8 cellular contexts compared by ENCODE assay signal in genomic region chr1:155961937-155962336, GRCh38. TPM values are rescaled to one million over a fixed set of nuclear protein-coding genes. Genes with fewer than 3 reads are reported as not detected.
DNase-seq lines count a peak whose midpoint lies in the region; ATAC-seq and TF ChIP-seq lines count a peak whose summit lies in the region.

No MANE protein-coding gene starts in this region.

- H3K4me3 ChIP-seq in AG09309 (ENCODE audit: control insufficient read depth, low read depth, low read length) (no peak overlapping the region), HCT116 (replicated peaks in 1 of 2; ENCODE audit: low read depth in 1 of 2, low read length in 2 of 2) (peak overlapping the region; percentile 11 to 48; a peak in 3 of 4 replicates), right cardiac atrium (ENCODE audit: low read length) (no peak overlapping the region)

- peak; percentile 53 for TF ChIP-seq CTCF in AG09309 (IDR thresholded peaks at IDR 0.05; ENCODE audit: control insufficient read depth, insufficient read depth, low read depth, low read length, missing control alignments)
- TF ChIP-seq CTCF in HCT116 (IDR thresholded peaks at IDR 0.05 in 2 of 3, conservative IDR thresholded peaks at IDR 0.05 in 1 of 3; ENCODE audit: borderline replicate concordance in 1 of 3, insufficient read depth in 1 of 3, low read depth in 2 of 3, low read length in 2 of 3) = peak in 1 of 3 experiments; percentile 36; a peak in 1 of 6 replicates

- peaks cover 27 to 35% of the 10 kb centered on the region in 2 experiments; a peak in 3 of 4 replicates for H3K36me3 ChIP-seq in HCT116 (ENCODE audit: control insufficient read depth in 1 of 2, insufficient read depth in 2 of 2, low read length in 2 of 2)

- TF ChIP-seq POLR2A in HCT116 (IDR thresholded peaks at IDR 0.05; ENCODE audit: borderline replicate concordance, extremely low read depth, insufficient read depth, insufficient read length) = no peak

- ATAC-seq in HCT116 (peak; percentile 98), right cardiac atrium (peak; percentile 66 to 91)

- H3K4me1 ChIP-seq in HCT116 (ENCODE audit: control insufficient read depth in 1 of 2, insufficient read depth in 2 of 2, low read length in 2 of 2) = peaks cover 24 to 40% of the 10 kb centered on the region in 2 experiments
- H3K4me1 ChIP-seq in right cardiac atrium (ENCODE audit: control insufficient read depth, insufficient read depth, low read length) = peaks cover 6% of the 10 kb centered on the region

- no peak overlapping the region for H2AFZ ChIP-seq in HCT116 (ENCODE audit: low read depth, low read length, poor library complexity, severe bottlenecking)

- no peaks in the 10 kb centered on the region for H4K20me1 ChIP-seq in HCT116 (ENCODE audit: insufficient read depth)

- peak; percentile 83 for DNase-seq in AG09309 (ENCODE audit: low read depth)
- peak; percentile 92 for DNase-seq in HCT116 (ENCODE audit: low read depth, low spot score)
- DNase-seq in amniotic epithelial cell (ENCODE audit: low read depth) = peak; percentile 97
- DNase-seq in right cardiac atrium = peak; percentile 81 to 86 (median 83)
- peak in 9 of 49 donors; percentile 15 to 82 (median 36) for DNase-seq in substantia nigra (lab: John Stamatoyannopoulos, UW)
- DNase-seq in NCI-H187 (lab: John Stamatoyannopoulos, UW) = no peak
- DNase-seq in NCI-H510A treated with DMSO at 0.1 percent for 48 hours (lab: John Stamatoyannopoulos, UW) = no peak
- no peak for DNase-seq in NCI-H69 (lab: John Stamatoyannopoulos, UW)

- H3K9me3 ChIP-seq in HCT116 (ENCODE audit: control insufficient read depth in 1 of 2, insufficient read depth in 1 of 2, low read depth in 1 of 2, low read length in 2 of 2) (no peaks in the 10 kb centered on the region), right cardiac atrium (ENCODE audit: control insufficient read depth, low read length) (no peaks in the 10 kb centered on the region)

- H3K79me2 ChIP-seq in HCT116 (ENCODE audit: insufficient read depth, low read length) = peaks cover 7% of the 10 kb centered on the region; the same call in 1 of the 2 replicates

- 38% methylated on average over 14 of the region's 14 CpGs for WGBS in right cardiac atrium

- RAD21 ChIA-PET in HCT116 (lab: Charles Lee; ENCODE audit: low non-redundant PET in 1 of 2, low total read pairs in 2 of 2, uncharacterized antibody in 2 of 2, unreplicated experiment in 2 of 2) = interaction anchor here in 1 of 2 experiments (0.7 to 0.8 kb wide), 2 partner anchors 17 to 22 kb away, joined by 3 read pairs; no protein-coding TSS in a partner anchor

- H3K27me3 ChIP-seq in HCT116 (ENCODE audit: insufficient read depth, low read length) (no peaks in the 10 kb centered on the region), right cardiac atrium (ENCODE audit: control insufficient read depth, insufficient read depth) (no peaks in the 10 kb centered on the region)

- peak overlapping the region; percentile 83 for H3K4me2 ChIP-seq in HCT116 (ENCODE audit: low read length)

- POLR2A ChIA-PET in HCT116 (lab: Charles Lee) = interaction anchor here (0.6 to 3.0 kb wide), 6 partner anchors 12 to 22 kb away, joined by 3 to 28 read pairs (median 6); partner anchors contain the start of gene ARHGEF2

- peak overlapping the region; percentile 64 for H3K9ac ChIP-seq in HCT116 (ENCODE audit: low read length)

- intact Hi-C loops in HCT116 (cut with micrococcal nuclease) (loop anchor here (2.0 kb wide), 1 partner anchor 17 kb away; the partner anchor contains the start of gene ARHGEF2), right cardiac atrium (cut with DNase I) (no loop called here)

- TF ChIP-seq RAD21 in HCT116 (IDR thresholded peaks at IDR 0.05; ENCODE audit: low read depth) = peak; percentile 65

- BruUV-seq in HCT116 (replicated peaks; lab: Mats Ljungman, UMichigan) = no TSS peak

- CTCF ChIA-PET in HCT116 (lab: Charles Lee) = interaction anchor here (0.8 to 1.8 kb wide), 3 partner anchors 17 to 24 kb away, joined by 3 to 4 read pairs (median 3); no protein-coding TSS in a partner anchor

- peak overlapping the region; percentile 56 for H3K27ac ChIP-seq in HCT116 (ENCODE audit: low read depth, low read length)
- peak overlapping the region; percentile 21 for H3K27ac ChIP-seq in right cardiac atrium (ENCODE audit: low read length)
- peak overlapping the region; percentile 82 for H3K27ac ChIP-seq in substantia nigra (ENCODE audit: low read depth, low read length, poor library complexity, severe bottlenecking)

- H3K9me2 ChIP-seq in HCT116 (ENCODE audit: insufficient read depth) = no peaks in the 10 kb centered on the region

TF ChIP-seq in HCT116, 20 proteins besides CTCF, POLR2A, EP300 and RAD21 (continues in another document):
- peak; percentile 97 for TF ChIP-seq SIN3A (IDR thresholded peaks at IDR 0.05; ENCODE audit: low read depth)
- TF ChIP-seq SP1 (IDR thresholded peaks at IDR 0.05; ENCODE audit: low read depth) = peak; percentile 96
- peak; percentile 94 for TF ChIP-seq JUND (IDR thresholded peaks at IDR 0.05)
- no peak for TF ChIP-seq EGR1 (IDR thresholded peaks at IDR 0.05; ENCODE audit: low read depth)
- TF ChIP-seq CBX3 (IDR thresholded peaks at IDR 0.05; ENCODE audit: low read depth) = peak; percentile 94
- peak; percentile 37 for TF ChIP-seq ZBTB33 (IDR thresholded peaks at IDR 0.05; ENCODE audit: extremely low read depth, insufficient replicate concordance, low read length)
- TF ChIP-seq YY1 (IDR thresholded peaks at IDR 0.05; ENCODE audit: extremely low read depth, insufficient replicate concordance, low read depth, low read length) = peak; percentile 50
- TF ChIP-seq ATF3 (IDR thresholded peaks at IDR 0.05) = no peak
- no peak for TF ChIP-seq ZNF274 (IDR thresholded peaks at IDR 0.05; ENCODE audit: low read depth, low read length)
- no peak for TF ChIP-seq ZFX (IDR thresholded peaks at IDR 0.05)
- peak; percentile 74 for TF ChIP-seq TCF7L2 (IDR thresholded peaks at IDR 0.05; ENCODE audit: borderline replicate concordance, extremely low read depth, insufficient read depth, insufficient read length)
- TF ChIP-seq EZH2phosphoT487 (IDR thresholded peaks at IDR 0.05; ENCODE audit: borderline replicate concordance) = no peak
- no peak for TF ChIP-seq EZH2 (IDR thresholded peaks at IDR 0.05)
- no peak for TF ChIP-seq REST (IDR thresholded peaks at IDR 0.05; ENCODE audit: low read depth)

RNA-seq across cellular contexts. Expression of gene ARHGEF2, which starts 16.4 kb away (rescaled TPM):
- total RNA-seq in HCT116 (2021; ENCODE audit: unreplicated experiment) = 90.1 TPM
- 91.8 and 95.7 TPM in 2 replicates for polyA plus RNA-seq in HCT116 (2012)
- 10 to 100 TPM; 56.6 to 75.7 (median 66.7) TPM for total RNA-seq in right cardiac atrium
- 34.9 TPM for polyA plus RNA-seq in right cardiac atrium

RNA-seq across cellular contexts. Expression of gene RXFP4, which starts 20.5 kb away (rescaled TPM):
- 0.20 TPM for total RNA-seq in HCT116 (2021; ENCODE audit: unreplicated experiment)
- 0.27 and 0.31 TPM in 2 replicates for polyA plus RNA-seq in HCT116 (2012)
- total RNA-seq in right cardiac atrium = not detected
- not detected for polyA plus RNA-seq in right cardiac atrium

RNA-seq across cellular contexts. Expression of gene KHDC4, which starts 27.7 kb away (rescaled TPM):
- 60.7 TPM for total RNA-seq in HCT116 (2021; ENCODE audit: unreplicated experiment)
- 31.2 and 37.0 TPM in 2 replicates for polyA plus RNA-seq in HCT116 (2012)
- 10 to 100 TPM; 24.0 to 29.3 (median 28.8) TPM for total RNA-seq in right cardiac atrium
- polyA plus RNA-seq in right cardiac atrium = 20.0 TPM

RNA-seq across cellular contexts. Expression of gene RIT1, which starts 50.8 kb away (rescaled TPM):
- total RNA-seq in HCT116 (2021; ENCODE audit: unreplicated experiment) (10.2 TPM), right cardiac atrium (10 to 100 TPM; 21.6 to 26.2 (median 22.5) TPM)
- 4.1 and 7.4 TPM in 2 replicates for polyA plus RNA-seq in HCT116 (2012)
- 9.4 TPM for polyA plus RNA-seq in right cardiac atrium

RNA-seq across cellular contexts. Expression of gene SSR2, which starts 58.8 kb away (rescaled TPM):
- total RNA-seq in HCT116 (2021; ENCODE audit: unreplicated experiment) (153 TPM), right cardiac atrium (100 to 1,000 TPM in 1 of 4 donors, 10 to 100 TPM in 3; 82.0 to 112 (median 93.1) TPM)
- 225 and 258 TPM in 2 replicates for polyA plus RNA-seq in HCT116 (2012)
- polyA plus RNA-seq in right cardiac atrium = 93.3 TPM

Comparison
In these comparisons a context has a peak if more than half of its experiments do, and no peak if none do; other contexts are left out.
1. DNase-seq: peak in AG09309 (single experiment), HCT116 (single experiment), amniotic epithelial cell (single experiment) and right cardiac atrium (3 of 3); none in NCI-H187 (0 of 2), NCI-H510A treated with DMSO at 0.1 percent for 48 hours (single experiment) and NCI-H69 (single experiment).
2. H3K4me3 ChIP-seq: peak in HCT116 (2 of 2); none in AG09309 (single experiment) and right cardiac atrium (single experiment).
3. H3K27ac ChIP-seq: peak in every context shown above with its lines; median percentile 82 in substantia nigra; 56 in HCT116; 21 in right cardiac atrium.